In genomic region chr17:55285340-55286301, GRCh38 we compare ENCODE assay signal across 10 cellular contexts. TPM values are rescaled to one million over a fixed set of nuclear protein-coding genes. Genes with fewer than 3 reads are reported as not detected.
DNase-seq lines count a peak whose midpoint lies in the region; ATAC-seq and TF ChIP-seq lines count a peak whose summit lies in the region.
"Had no signal": no experiment of that assay in that cellular context is flagged by ENCODE, and none has a peak within 500 bp of the region (broad histone marks: within the 10 kb centered on the region; RNA-seq: fewer than 3 reads in every experiment).

No MANE protein-coding gene starts in this region.

- H3K27ac Mint-ChIP-seq in T-helper 17 cell = peak overlapping the region; percentile 75
- no peak overlapping the region for H3K27ac Mint-ChIP-seq in activated naive CD4-positive, alpha-beta T cell treated with anti-CD3 and anti-CD28 coated beads, Interleukin-2, amount 10 ng/mL, durations not matched to agents 7 days and 5 days

- H3K4me1 ChIP-seq in prostate gland (replicated peaks) = peaks cover 5% of the 10 kb centered on the region

- no peaks in the 10 kb centered on the region for H3K9me3 Mint-ChIP-seq in activated naive CD4-positive, alpha-beta T cell treated with anti-CD3 and anti-CD28 coated beads, Interleukin-2, amount 10 ng/mL, durations not matched to agents 7 days and 5 days
- H3K9me3 Mint-ChIP-seq: central memory CD8-positive, alpha-beta T cell had no signal

- intact Hi-C loops in Right ventricle myocardium inferior (cut with DNase I) = loop anchor here (1.0 to 10.0 kb wide), 3 partner anchors 12 to 449 kb away; partner anchors contain the start of gene MMD
- intact Hi-C loops in prostate gland (cut with DNase I) = no loop called here

- H3K4me3 Mint-ChIP-seq in T-helper 17 cell = no peak overlapping the region
- H3K4me3 Mint-ChIP-seq in activated naive CD4-positive, alpha-beta T cell treated with anti-CD3 and anti-CD28 coated beads, Interleukin-2, amount 10 ng/mL, durations not matched to agents 7 days and 5 days = no peak overlapping the region
- H3K4me3 Mint-ChIP-seq: central memory CD8-positive, alpha-beta T cell had no signal

- peaks cover 2% of the 10 kb centered on the region for H3K36me3 Mint-ChIP-seq in T-helper 17 cell (ENCODE audit: low read depth)
- no peaks in the 10 kb centered on the region for H3K36me3 Mint-ChIP-seq in activated naive CD4-positive, alpha-beta T cell treated with anti-CD3 and anti-CD28 coated beads, Interleukin-2, amount 10 ng/mL, durations not matched to agents 7 days and 5 days

- WGBS in prostate gland = 13% methylated on average over 11 of the region's 11 CpGs

- TF ChIP-seq POLR2A in prostate gland (IDR thresholded peaks at IDR 0.05) = no peak

- no peak overlapping the region for H3K4me3 ChIP-seq in prostate gland

- no peaks in the 10 kb centered on the region for H3K36me3 ChIP-seq in prostate gland

- no peaks in the 10 kb centered on the region for H3K9me3 ChIP-seq in T-helper 17 cell (ENCODE audit: control insufficient read depth, low read length, poor library complexity, severe bottlenecking)
- no peaks in the 10 kb centered on the region for H3K9me3 ChIP-seq in prostate gland

- TF ChIP-seq CTCF in prostate gland (IDR thresholded peaks at IDR 0.05) = no peak

- ATAC-seq in T-helper 17 cell = no peak
- ATAC-seq in Right ventricle myocardium inferior = peak; percentile 85
- ATAC-seq in GM19397 (IDR thresholded peaks at IDR 0.05; ENCODE audit: unreplicated experiment) = no peak

- no peaks in the 10 kb centered on the region for H3K27me3 Mint-ChIP-seq in T-helper 17 cell
- peaks cover 8% of the 10 kb centered on the region for H3K27me3 Mint-ChIP-seq in activated naive CD4-positive, alpha-beta T cell treated with anti-CD3 and anti-CD28 coated beads, Interleukin-2, amount 10 ng/mL, durations not matched to agents 7 days and 5 days
- H3K27me3 Mint-ChIP-seq: central memory CD8-positive, alpha-beta T cell had no signal

- CTCF ChIA-PET in activated naive CD4-positive, alpha-beta T cell treated with anti-CD3 and anti-CD28 coated beads, Interleukin-2, amount 10 ng/mL, durations not matched to agents 7 days and 5 days (lab: Charles Lee) = no interaction called here

- DNase-seq in EL (peak; percentile 20), T-helper 17 cell (no peak), Right ventricle myocardium inferior (ENCODE audit: missing footprints) (peak; percentile 92), prostate gland (ENCODE audit: low spot score) (peak; percentile 94), 8988T (no peak)
- no peak for DNase-seq in activated effector memory CD4-positive, alpha-beta T cell treated with anti-CD3 and anti-CD28 coated beads, Interleukin-2, amount 50 U/mL, for 16 hours
- DNase-seq in activated naive CD4-positive, alpha-beta T cell treated with anti-CD3 and anti-CD28 coated beads, Interleukin-2, amount 10 ng/mL, durations not matched to agents 7 days and 5 days = no peak
- DNase-seq: stimulated activated CD4-positive, alpha-beta T cell treated with anti-CD3 and anti-CD28 coated beads, Interleukin-2, amount 100 ng/mL, for 48 hours had no signal

- peak overlapping the region; percentile 74 to 75 for H3K27ac ChIP-seq in prostate gland

- peaks cover 23% of the 10 kb centered on the region for H3K4me1 Mint-ChIP-seq in T-helper 17 cell
- peaks cover 16% of the 10 kb centered on the region for H3K4me1 Mint-ChIP-seq in activated naive CD4-positive, alpha-beta T cell treated with anti-CD3 and anti-CD28 coated beads, Interleukin-2, amount 10 ng/mL, durations not matched to agents 7 days and 5 days
- H3K4me1 Mint-ChIP-seq: central memory CD8-positive, alpha-beta T cell had no signal

- H3K27me3 ChIP-seq in prostate gland (replicated peaks; ENCODE audit: insufficient read depth) = no peaks in the 10 kb centered on the region

RNA-seq across cellular contexts. Expression of gene HLF, which starts 20.9 kb away (rescaled TPM):
- 10 to 100 TPM; 20.2 to 22.5 TPM for total RNA-seq in T-helper 17 cell
- total RNA-seq in Right ventricle myocardium inferior = 35.7 TPM
- total RNA-seq in prostate gland = 10 to 100 TPM; 26.5 to 34.9 TPM

Comparison
In these comparisons a context has a peak if more than half of its experiments do, and no peak if none do; other contexts are left out.
1. DNase-seq: peak in EL (single experiment), Right ventricle myocardium inferior (single experiment) and prostate gland (single experiment); none in T-helper 17 cell (0 of 3), activated effector memory CD4-positive, alpha-beta T cell treated with anti-CD3 and anti-CD28 coated beads, Interleukin-2, amount 50 U/mL, for 16 hours (single experiment), 8988T (single experiment) and activated naive CD4-positive, alpha-beta T cell treated with anti-CD3 and anti-CD28 coated beads, Interleukin-2, amount 10 ng/mL, durations not matched to agents 7 days and 5 days (single experiment).